ENCODE assay signal across 8 cellular contexts in the genomic region with DNA sequence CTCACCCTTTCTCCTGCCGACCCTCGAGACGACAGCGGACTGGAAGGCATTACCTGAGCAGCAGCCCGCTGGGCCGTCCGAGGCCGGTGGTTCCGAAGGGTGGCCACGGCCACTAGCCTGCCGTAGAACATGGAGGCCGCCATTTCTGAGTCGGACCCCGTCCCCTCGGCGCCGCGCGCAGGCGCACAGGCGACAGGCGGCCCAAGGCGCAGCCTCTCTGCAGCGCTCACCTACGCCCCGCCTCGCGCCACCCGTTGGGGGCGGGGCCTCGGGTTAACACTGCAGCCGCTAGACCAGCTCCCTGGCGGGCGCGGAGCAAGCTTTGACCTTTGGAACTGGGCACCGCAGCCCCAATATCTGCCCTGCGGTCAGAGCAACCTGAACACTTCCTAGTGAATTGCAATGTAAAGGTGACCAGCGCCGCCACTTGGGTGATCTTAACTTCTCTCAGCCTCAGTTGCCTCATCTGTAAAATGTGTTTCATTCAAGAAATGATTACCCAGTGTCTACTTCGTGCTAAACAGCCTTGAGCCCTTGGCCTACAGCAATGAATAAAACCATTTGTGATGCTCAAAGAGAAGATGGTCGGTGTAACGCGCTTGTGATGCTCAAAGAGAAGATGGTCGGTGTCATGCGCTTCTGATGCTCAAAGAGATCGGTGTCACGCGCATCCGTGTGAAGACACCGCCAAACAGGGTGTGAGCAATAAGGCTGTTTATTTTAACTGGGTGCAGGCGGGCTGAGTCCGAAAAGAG. TPM values are rescaled to one million over a fixed set of nuclear protein-coding genes. Genes with fewer than 3 reads are reported as not detected.
A peak's percentile ranks its signal among the peaks of the same experiment; 100 is the strongest.
DNase-seq lines count a peak whose midpoint lies in the region; ATAC-seq and TF ChIP-seq lines count a peak whose summit lies in the region.

A gene (minus strand): TSS at position 147 of the 755 bp plus-strand sequence. CDS start 4 bp downstream, at position 143.

- H2AFZ ChIP-seq in IMR-90 (replicated peaks; ENCODE audit: low read length, poor library complexity), result peak within 1 kb of the TSS; percentile 95

- 5% methylated on average over 45 of the region's 52 CpGs; no CpG with 5 or more reads in 1 of the 2 experiments for WGBS in IMR-90 (ENCODE audit: extremely low coverage in 2 of 2, insufficient read length in 1 of 2), 2 experiments

- peak within 1 kb of the TSS; percentile 57 for H3K23ac ChIP-seq in IMR-90 (ENCODE audit: low read depth, low read length)

- peak; percentile 55 for DNase-seq in DMS114 treated with DMSO at 0.1 percent for 48 hours (lab: John Stamatoyannopoulos, UW; ENCODE audit: unreplicated experiment)
- peak; percentile 82 for DNase-seq in IMR-90
- peak; percentile 30 for DNase-seq in OCI-M2 (lab: John Stamatoyannopoulos, UW; ENCODE audit: unreplicated experiment)
- peak; percentile 85 for DNase-seq in activated T-cell treated with anti-CD3 and anti-CD28 coated beads for 4 hours
- DNase-seq in epithelial cell of prostate (ENCODE audit: low read depth, low spot score), result no peak
- peak; percentile 90 for DNase-seq in mucosa of gallbladder (ENCODE audit: low spot score)
- peak; percentile 89 for DNase-seq in stimulated activated CD8-positive, alpha-beta memory T cell treated with anti-CD3 and anti-CD28 coated beads, Interleukin-4, amount 100 ng/mL, for 24 hours (ENCODE audit: low read depth)

- peak within 1 kb of the TSS; percentile 83 for H4K5ac ChIP-seq in IMR-90 (ENCODE audit: low read depth, low read length)

- peak within 1 kb of the TSS; percentile 89 for H3K4ac ChIP-seq in IMR-90 (ENCODE audit: low read depth, low read length)

- peaks cover 2% of the 10 kb centered on the region; the same call in 1 of the 2 replicates for H3K36me3 ChIP-seq in IMR-90 (ENCODE audit: control insufficient read depth, insufficient read depth, low read length)

- H2BK120ac ChIP-seq in IMR-90 (ENCODE audit: low read depth, low read length), result peak within 1 kb of the TSS; percentile 33; the same call in 1 of the 2 replicates

- H3K14ac ChIP-seq in IMR-90 (replicated peaks; ENCODE audit: low read depth, low read length), result peak within 1 kb of the TSS; percentile 92

- dilution Hi-C loops in IMR-90 (cut with HindIII; ENCODE audit: low sequenced_read_pairs, unreplicated experiment), result no loop called here

- H3K18ac ChIP-seq in IMR-90 (ENCODE audit: low read depth, low read length), result no peak within 1 kb of the TSS; the same call in 1 of the 2 replicates

- CTCF ChIA-PET in IMR-90 (lab: Yijun Ruan, JAX), result interaction anchor here (0.8 kb wide), 1 partner anchor 13 kb away, joined by 6 read pairs; no protein-coding TSS in a partner anchor

- H3K4me1 ChIP-seq in IMR-90 (ENCODE audit: control insufficient read depth, insufficient read depth, low read length), result peaks cover 3% of the 10 kb centered on the region; the same call in 1 of the 2 replicates

- peak; percentile 99 for ATAC-seq in GM21528 (IDR thresholded peaks at IDR 0.05; ENCODE audit: low FRiP score, unreplicated experiment)
- ATAC-seq in IMR-90 (ENCODE audit: low read depth), result peak; percentile 100

- H2BK20ac ChIP-seq in IMR-90 (ENCODE audit: low read depth, low read length), result peak within 1 kb of the TSS; percentile 66; the same call in 1 of the 2 replicates

- peak within 1 kb of the TSS; percentile 59 for H2BK5ac ChIP-seq in IMR-90 (ENCODE audit: low read depth, low read length, poor library complexity, severe bottlenecking)

- peak within 1 kb of the TSS; percentile 33; the same call in 1 of the 2 replicates for H2AK5ac ChIP-seq in IMR-90 (ENCODE audit: low read depth, low read length)

- H3K27ac ChIP-seq in IMR-90 (ENCODE audit: insufficient read depth, low read length), result peak within 1 kb of the TSS; percentile 83
- H3K27ac ChIP-seq in epithelial cell of prostate, result peak within 1 kb of the TSS; percentile 92

- peak within 1 kb of the TSS; percentile 49 to 89 for H4K8ac ChIP-seq in IMR-90 (ENCODE audit: low read depth in 2 of 2, low read length in 2 of 2)

- H3K27me3 ChIP-seq in IMR-90 (ENCODE audit: control insufficient read depth, insufficient read depth, low read length), result no peaks in the 10 kb centered on the region

- H3K9me1 ChIP-seq in IMR-90 (ENCODE audit: insufficient read depth, low read length), result 0 out of 2 replicates have a peak, but pooled peaks cover 7% of the 10 kb centered on the region

- H3K4me3 ChIP-seq in IMR-90 (ENCODE audit: insufficient read depth, low read depth, low read length), result peak within 1 kb of the TSS; percentile 84

- H4K20me1 ChIP-seq in IMR-90 (ENCODE audit: insufficient read depth, low read length), result peaks cover 3% of the 10 kb centered on the region; the same call in 1 of the 2 replicates

- H3K9me3 ChIP-seq in IMR-90 (ENCODE audit: control insufficient read depth, insufficient read depth, low read length), result no peaks in the 10 kb centered on the region

- H3K9ac ChIP-seq in IMR-90 (ENCODE audit: low read depth, low read length), result peak within 1 kb of the TSS; percentile 90

- in situ Hi-C loops in IMR-90 (cut with MboI; ENCODE audit: low sequenced_read_pairs), result no loop called here

- POLR2A ChIA-PET in IMR-90 (lab: Charles Lee; ENCODE audit: unreplicated experiment), result interaction anchor here (0.6 kb wide), 1 partner anchor 55 kb away, joined by 7 read pairs; no protein-coding TSS in a partner anchor

- no peak within 1 kb of the TSS for H2BK15ac ChIP-seq in IMR-90 (ENCODE audit: low read depth, low read length)

- H3K56ac ChIP-seq in IMR-90 (ENCODE audit: extremely low read depth, insufficient read depth, low read length), result peak within 1 kb of the TSS; percentile 59

- no TSS peak for BruUV-seq in IMR-90 (replicated peaks; lab: Mats Ljungman, UMichigan)

- peak within 1 kb of the TSS; percentile 94 for H3K4me2 ChIP-seq in IMR-90 (ENCODE audit: low read depth, low read length)

- peaks cover 10 to 32% of the 10 kb centered on the region in 2 experiments for H3K79me1 ChIP-seq in IMR-90 (ENCODE audit: low read depth in 1 of 2, low read length in 2 of 2)

- TF ChIP-seq POLR2A in IMR-90 (IDR thresholded peaks at IDR 0.05; ENCODE audit: low read depth, low read length), result peak; percentile 68; the same call in 1 of the 2 replicates

- H4K91ac ChIP-seq in IMR-90 (ENCODE audit: insufficient read depth, low read depth, low read length), result peak within 1 kb of the TSS; percentile 81

- intact Hi-C loops in IMR-90 (cut with micrococcal nuclease), result no loop called here

- TF ChIP-seq CTCF in IMR-90 (conservative IDR thresholded peaks at IDR 0.05; ENCODE audit: low read depth, low read length), result no peak

- peak within 1 kb of the TSS; percentile 88 for H2AK9ac ChIP-seq in IMR-90 (replicated peaks; ENCODE audit: low read depth, low read length, poor library complexity)

- no peak for TF ChIP-seq RAD21 in IMR-90 (IDR thresholded peaks at IDR 0.05; ENCODE audit: low read length)

TF ChIP-seq in IMR-90, 13 proteins besides CTCF, POLR2A, EP300 and RAD21:
- TF ChIP-seq MAZ (IDR thresholded peaks at IDR 0.05; ENCODE audit: borderline replicate concordance, low read depth, low read length) (peak; percentile 74; the same call in 1 of the 2 replicates), NFE2L2 (IDR thresholded peaks at IDR 0.05; ENCODE audit: low read depth, low read length) (no peak), SMC3 (IDR thresholded peaks at IDR 0.05; ENCODE audit: low read depth, low read length) (no peak), BHLHE40 (IDR thresholded peaks at IDR 0.05; ENCODE audit: low read depth, low read length) (peak; percentile 73), RCOR1 (IDR thresholded peaks at IDR 0.05; ENCODE audit: insufficient replicate concordance, low read length) (no peak), CEBPB (IDR thresholded peaks at IDR 0.05; ENCODE audit: low read depth, low read length) (no peak), CHD1 (IDR thresholded peaks at IDR 0.05; ENCODE audit: low read depth, low read length) (no peak), RFX5 (IDR thresholded peaks at IDR 0.05; ENCODE audit: low read depth, low read length) (no peak)
- TF ChIP-seq, protein P1, sequence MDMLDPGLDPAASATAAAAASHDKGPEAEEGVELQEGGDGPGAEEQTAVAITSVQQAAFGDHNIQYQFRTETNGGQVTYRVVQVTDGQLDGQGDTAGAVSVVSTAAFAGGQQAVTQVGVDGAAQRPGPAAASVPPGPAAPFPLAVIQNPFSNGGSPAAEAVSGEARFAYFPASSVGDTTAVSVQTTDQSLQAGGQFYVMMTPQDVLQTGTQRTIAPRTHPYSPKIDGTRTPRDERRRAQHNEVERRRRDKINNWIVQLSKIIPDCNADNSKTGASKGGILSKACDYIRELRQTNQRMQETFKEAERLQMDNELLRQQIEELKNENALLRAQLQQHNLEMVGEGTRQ (IDR thresholded peaks at IDR 0.05; ENCODE audit: low read depth, low read length), result no peak
TF ChIP-seq in IMR-90: peak in this region for 2.

RNA-seq across cellular contexts. Expression of the gene that starts here (rescaled TPM):
- 31.5 and 50.5 TPM in 2 replicates for total RNA-seq in IMR-90 (2012; rRNA removed)
- polyA plus RNA-seq in IMR-90 (2012; rRNA removed), result 29.5 and 36.1 TPM in 2 replicates
- polyA plus RNA-seq in IMR-90 (2012; cell fraction: cytosol; rRNA removed), result 5.4 and 9.9 TPM in 2 replicates
- polyA plus RNA-seq in IMR-90 (2012; cell fraction: nucleus; rRNA removed; ENCODE audit: low replicate concordance), result 2.6 and 12.7 TPM in 2 replicates
- 40.7 TPM for total RNA-seq in mucosa of gallbladder
